ENCODE assay signal across 36 cellular contexts in the genomic region with DNA sequence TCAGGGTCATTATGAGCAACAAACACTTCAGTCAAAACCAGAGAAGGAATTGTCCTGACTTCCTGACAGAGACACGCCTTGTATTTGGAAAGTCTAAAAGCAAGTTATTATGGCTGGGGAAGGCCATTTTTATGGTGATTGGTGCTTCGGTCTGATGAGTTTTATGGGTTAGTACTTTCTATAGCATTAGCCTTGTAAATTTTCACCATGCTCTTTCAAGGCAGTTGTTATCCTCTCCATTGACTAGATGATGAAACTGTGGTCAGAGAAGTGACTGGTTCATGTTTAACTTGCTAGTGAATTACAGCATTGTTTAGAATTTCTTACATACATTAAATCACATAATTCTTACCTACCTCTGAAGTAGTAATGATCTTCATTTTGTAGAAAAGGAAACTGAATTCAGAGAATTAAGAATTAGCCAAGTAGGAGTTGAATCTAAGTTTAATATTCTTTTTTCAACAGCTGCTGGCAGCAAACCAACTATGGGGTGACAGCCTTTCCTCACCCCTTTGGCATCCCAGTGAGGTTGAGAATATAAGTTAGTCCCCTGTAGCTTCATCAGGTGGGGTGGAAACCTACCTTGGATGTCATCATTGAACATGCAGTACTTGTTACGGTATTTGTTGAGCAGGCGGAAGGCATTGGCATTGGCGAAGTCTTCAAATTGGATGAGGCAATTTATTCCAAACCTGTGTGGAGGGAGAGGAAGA.
DNase-seq lines count a peak whose midpoint lies in the region; ATAC-seq and TF ChIP-seq lines count a peak whose summit lies in the region.
"Had no signal": no experiment of that assay in that cellular context is flagged by ENCODE, and none has a peak within 500 bp of the region (broad histone marks: within the 10 kb centered on the region; RNA-seq: fewer than 3 reads in every experiment).

No MANE protein-coding gene starts in this region.

- H2AFZ ChIP-seq in IMR-90 (replicated peaks; ENCODE audit: low read length, poor library complexity): no peak overlapping the region
- H2AFZ ChIP-seq: neural progenitor cell, parathyroid adenoma had no signal

- in situ Hi-C loops in Caki2 (cut with HindIII; ENCODE audit: low pct_unique_long_range_greater_than_20kb, low sequenced_read_pairs) (no loop called here), IMR-90 (cut with MboI; ENCODE audit: low sequenced_read_pairs) (no loop called here)

- 0 out of 2 replicates have a peak overlapping the region, but pooled peaks have one; percentile 26 for H3K23ac ChIP-seq in IMR-90 (ENCODE audit: low read depth, low read length)

- TF ChIP-seq RAD21 in IMR-90 (IDR thresholded peaks at IDR 0.05; ENCODE audit: low read length): no peak

- DNase-seq in Caki2 (ENCODE audit: low read depth) (peak; percentile 53), IMR-90 (no peak), SW480 (ENCODE audit: low spot score) (peak; percentile 15), left colon (no peak), type B pancreatic cell (ENCODE audit: extremely low spot score, unreplicated experiment) (no peak), spleen (no peak)
- DNase-seq in stimulated activated CD4-positive, alpha-beta T cell treated with anti-CD3 and anti-CD28 coated beads, Interleukin-1b, Interleukin-23, amount 100 ng/mL, for 48 hours: no peak
- DNase-seq: activated CD4-positive, alpha-beta T cell treated with anti-CD3 and anti-CD28 coated beads for 36 hours; activated CD8-positive, alpha-beta memory T cell treated with anti-CD3 and anti-CD28 coated beads for 24 hours; activated effector memory CD4-positive, alpha-beta T cell treated with anti-CD3 and anti-CD28 coated beads, Interleukin-2, amount 50 U/mL, for 16 hours; activated T-cell treated with anti-CD3 and anti-CD28 coated beads for 4 hours; aorta; CD8-positive, alpha-beta T cell; colonic mucosa; effector CD8-positive, alpha-beta T cell; erythroblast; glutamatergic neuron; left lung; NCI-H1048; NCI-H187; NCI-H524 treated with DMSO at 0.1 percent for 48 hours; Peyer's patch; SHP77 treated with DMSO at 0.1 percent for 48 hours; stimulated activated CD8-positive, alpha-beta memory T cell treated with anti-CD3 and anti-CD28 coated beads, Interleukin-4, amount 100 ng/mL, for 48 hours; stimulated activated naive CD8-positive, alpha-beta T cell treated with anti-CD3 and anti-CD28 coated beads, Interleukin-15, amount 100 ng/mL, for 72 hours had no signal

- H4K20me1 ChIP-seq in IMR-90 (ENCODE audit: insufficient read depth, low read length): no peaks in the 10 kb centered on the region

- H3K18ac ChIP-seq in IMR-90 (ENCODE audit: low read depth, low read length): no peak overlapping the region

- no peak overlapping the region for H3K56ac ChIP-seq in IMR-90 (ENCODE audit: extremely low read depth, insufficient read depth, low read length)

- intact Hi-C loops in IMR-90 (cut with micrococcal nuclease) (loop anchor here (5.0 kb wide), 1 partner anchor 53 kb away; no protein-coding TSS in a partner anchor), left colon (cut with DNase I, micrococcal nuclease) (no loop called here), spleen (cut with DNase I; ENCODE audit: low total_unique reads) (no loop called here)

- H3K27ac Mint-ChIP-seq in type B pancreatic cell: no peak overlapping the region
- H3K27ac Mint-ChIP-seq: activated CD4-positive, alpha-beta T cell treated with anti-CD3 and anti-CD28 coated beads for 36 hours; activated naive CD8-positive, alpha-beta T cell; CD8-positive, alpha-beta T cell; memory B cell; neural progenitor cell had no signal

- TF ChIP-seq POLR2A in IMR-90 (IDR thresholded peaks at IDR 0.05; ENCODE audit: low read depth, low read length): no peak
- no peak for TF ChIP-seq POLR2A in spleen (IDR thresholded peaks at IDR 0.05)

- H3K27ac ChIP-seq in IMR-90 (ENCODE audit: insufficient read depth, low read length) (no peak overlapping the region), spleen (no peak overlapping the region)
- H3K27ac ChIP-seq: cardiac muscle cell, colonic mucosa, left lung, neural progenitor cell, parathyroid adenoma, Peyer's patch, right atrium auricular region, thoracic aorta, vagina had no signal

- CTCF ChIA-PET in IMR-90 (lab: Yijun Ruan, JAX): no interaction called here

- H2AK9ac ChIP-seq in IMR-90 (replicated peaks; ENCODE audit: low read depth, low read length, poor library complexity): no peak overlapping the region

- POLR2A ChIA-PET in IMR-90 (lab: Charles Lee; ENCODE audit: unreplicated experiment): interaction anchor here (0.5 kb wide), 1 partner anchor 350 kb away, joined by 3 read pairs; no protein-coding TSS in a partner anchor

- peaks cover 3% of the 10 kb centered on the region for H3K27me3 Mint-ChIP-seq in type B pancreatic cell
- H3K27me3 Mint-ChIP-seq: activated CD4-positive, alpha-beta T cell treated with anti-CD3 and anti-CD28 coated beads for 36 hours; activated naive CD8-positive, alpha-beta T cell had no signal

- 0 out of 2 replicates have a peak overlapping the region, but pooled peaks have one; percentile 35 for H2AK5ac ChIP-seq in IMR-90 (ENCODE audit: low read depth, low read length)

- H2BK15ac ChIP-seq in IMR-90 (ENCODE audit: low read depth, low read length): 0 out of 3 replicates have a peak overlapping the region, but pooled peaks have one; percentile 59

- H3K36me3 Mint-ChIP-seq in type B pancreatic cell: peaks cover 3% of the 10 kb centered on the region
- H3K36me3 Mint-ChIP-seq: CD8-positive, alpha-beta T cell; memory B cell had no signal

- WGBS in IMR-90 (ENCODE audit: extremely low coverage in 2 of 2, insufficient read length in 1 of 2), 2 experiments: 100% methylated on average over 3 of the region's 5 CpGs; no CpG with 5 or more reads in 1 of the 2 experiments
- 91 to 96% (median 94%) methylated on average over 5 of the region's 5 CpGs for WGBS in spleen, 5 donors

- no peak overlapping the region for H2BK5ac ChIP-seq in IMR-90 (ENCODE audit: low read depth, low read length, poor library complexity, severe bottlenecking)

- no peak overlapping the region for H3K4me2 ChIP-seq in IMR-90 (ENCODE audit: low read depth, low read length)
- H3K4me2 ChIP-seq: neural progenitor cell, smooth muscle cell had no signal

- 0 out of 2 replicates have a peak overlapping the region, but pooled peaks have one; percentile 11 for H2BK120ac ChIP-seq in IMR-90 (ENCODE audit: low read depth, low read length)

- H3K36me3 ChIP-seq in IMR-90 (ENCODE audit: control insufficient read depth, insufficient read depth, low read length): no peaks in the 10 kb centered on the region
- H3K36me3 ChIP-seq in spleen: no peaks in the 10 kb centered on the region
- H3K36me3 ChIP-seq: cardiac muscle cell, colonic mucosa, neural progenitor cell, Peyer's patch, right atrium auricular region, thoracic aorta had no signal

- ATAC-seq in IMR-90 (ENCODE audit: low read depth) (no peak), left colon (peak; percentile 24), GM21619 (IDR thresholded peaks at IDR 0.05; ENCODE audit: unreplicated experiment) (no peak)
- ATAC-seq: activated CD4-positive, alpha-beta T cell treated with anti-CD3 and anti-CD28 coated beads for 36 hours; CD8-positive, alpha-beta T cell; GM12878; left lung; stimulated activated naive CD8-positive, alpha-beta T cell treated with anti-CD3 and anti-CD28 coated beads, Interleukin-15, amount 100 ng/mL, for 72 hours had no signal

- H3K4me3 ChIP-seq in IMR-90 (ENCODE audit: insufficient read depth, low read depth, low read length) (no peak overlapping the region), spleen (no peak overlapping the region)
- H3K4me3 ChIP-seq: cardiac muscle cell, colonic mucosa, GM12878, left lung, neural progenitor cell, Peyer's patch, right atrium auricular region, smooth muscle cell, thoracic aorta, vagina had no signal

- H3K4me1 Mint-ChIP-seq in type B pancreatic cell (ENCODE audit: unreplicated experiment): no peaks in the 10 kb centered on the region
- H3K4me1 Mint-ChIP-seq: memory B cell had no signal

- H3K9me3 Mint-ChIP-seq in type B pancreatic cell: no peaks in the 10 kb centered on the region
- H3K9me3 Mint-ChIP-seq: CD8-positive, alpha-beta T cell; memory B cell; neural progenitor cell had no signal

- H3K4me1 ChIP-seq in IMR-90 (ENCODE audit: control insufficient read depth, insufficient read depth, low read length): peaks cover 10% of the 10 kb centered on the region
- peaks cover 0 to 18% (median 8%) of the 10 kb centered on the region in 6 donors for H3K4me1 ChIP-seq in spleen
- H3K4me1 ChIP-seq: colonic mucosa, Peyer's patch had no signal

- no peak overlapping the region for H3K4me3 Mint-ChIP-seq in type B pancreatic cell
- H3K4me3 Mint-ChIP-seq: activated CD4-positive, alpha-beta T cell treated with anti-CD3 and anti-CD28 coated beads for 36 hours; activated naive CD8-positive, alpha-beta T cell; CD8-positive, alpha-beta T cell; memory B cell; neural progenitor cell; stimulated activated naive CD8-positive, alpha-beta T cell treated with anti-CD3 and anti-CD28 coated beads, Interleukin-15, amount 100 ng/mL, for 72 hours had no signal

- peaks cover 0 to 2% of the 10 kb centered on the region in 2 experiments; a peak in 1 of 4 replicates for H3K79me1 ChIP-seq in IMR-90 (ENCODE audit: low read depth in 1 of 2, low read length in 2 of 2)

- H3K9me3 ChIP-seq in IMR-90 (ENCODE audit: control insufficient read depth, insufficient read depth, low read length) (no peaks in the 10 kb centered on the region), spleen (no peaks in the 10 kb centered on the region)
- H3K9me3 ChIP-seq: colonic mucosa, left lung, Peyer's patch, right atrium auricular region, thoracic aorta, vagina had no signal

- H4K8ac ChIP-seq in IMR-90 (ENCODE audit: low read depth in 2 of 2, low read length in 2 of 2): no peak overlapping the region

- no peak overlapping the region; the same call in 1 of the 2 replicates for H3K14ac ChIP-seq in IMR-90 (replicated peaks; ENCODE audit: low read depth, low read length)

- no peak overlapping the region for H4K5ac ChIP-seq in IMR-90 (ENCODE audit: low read depth, low read length)

- H3K9me1 ChIP-seq in IMR-90 (ENCODE audit: insufficient read depth, low read length): peaks cover 12% of the 10 kb centered on the region

- dilution Hi-C loops in IMR-90 (cut with HindIII; ENCODE audit: low sequenced_read_pairs, unreplicated experiment): no loop called here

- peak overlapping the region; percentile 45 for H2BK20ac ChIP-seq in IMR-90 (ENCODE audit: low read depth, low read length)

- H3K27me3 ChIP-seq in IMR-90 (ENCODE audit: control insufficient read depth, insufficient read depth, low read length) (no peaks in the 10 kb centered on the region), spleen (replicated peaks in 1 of 7) (no peaks in the 10 kb centered on the region)
- H3K27me3 ChIP-seq: cardiac muscle cell, colonic mucosa, left lung, neural progenitor cell, Peyer's patch, right atrium auricular region, vagina had no signal

- no peak overlapping the region for H3K9ac ChIP-seq in IMR-90 (ENCODE audit: low read depth, low read length)
- H3K9ac ChIP-seq: neural progenitor cell, parathyroid adenoma had no signal

- no peak overlapping the region for H3K4ac ChIP-seq in IMR-90 (ENCODE audit: low read depth, low read length)

- H4K91ac ChIP-seq in IMR-90 (ENCODE audit: insufficient read depth, low read depth, low read length): no peak overlapping the region

- no TSS peak for BruUV-seq in IMR-90 (replicated peaks; lab: Mats Ljungman, UMichigan)

- TF ChIP-seq CTCF in IMR-90 (conservative IDR thresholded peaks at IDR 0.05; ENCODE audit: low read depth, low read length): no peak
- TF ChIP-seq CTCF in type B pancreatic cell (conservative IDR thresholded peaks at IDR 0.05): no peak
- no peak for TF ChIP-seq CTCF in spleen (IDR thresholded peaks at IDR 0.05 in 8 of 11, conservative IDR thresholded peaks at IDR 0.05 in 3 of 11)

Comparison
In these comparisons a context has a peak if more than half of its experiments do, and no peak if none do; other contexts are left out.
1. DNase-seq: peak in Caki2 (single experiment) and SW480 (single experiment); none in IMR-90 (single experiment), left colon (0 of 2), type B pancreatic cell (single experiment), stimulated activated CD4-positive, alpha-beta T cell treated with anti-CD3 and anti-CD28 coated beads, Interleukin-1b, Interleukin-23, amount 100 ng/mL, for 48 hours (single experiment) and spleen (single experiment).